In genomic region chr20:50630578-50631263, GRCh38 we compare ENCODE assay signal across 1 cellular context.
TF ChIP-seq lines count a peak whose summit lies in the region.

No MANE protein-coding gene starts in this region.

TF ChIP-seq in HepG2, 621 proteins besides CTCF, POLR2A, EP300 and RAD21 (continued from another document):
- no peak for TF ChIP-seq AFF4 (CRISPR knock-in tag; IDR thresholded peaks at IDR 0.05)
- no peak for TF ChIP-seq SRSF9 (IDR thresholded peaks at IDR 0.05; ENCODE audit: borderline replicate concordance, insufficient read depth, low read depth, low read length, poor library complexity, severe bottlenecking)
- TF ChIP-seq SATB2 (CRISPR knock-in tag; IDR thresholded peaks at IDR 0.05) = no peak
- TF ChIP-seq ZNF629 (CRISPR knock-in tag; conservative IDR thresholded peaks at IDR 0.05) = peak; percentile 82
- TF ChIP-seq NFKB2 (CRISPR knock-in tag; IDR thresholded peaks at IDR 0.05; ENCODE audit: borderline replicate concordance) = peak; percentile 53; the same call in 1 of the 2 replicates
- no peak for TF ChIP-seq GPBP1L1 (CRISPR knock-in tag; IDR thresholded peaks at IDR 0.05)
- TF ChIP-seq HNF4A (CRISPR knock-in tag; IDR thresholded peaks at IDR 0.05) = peak; percentile 26
